In genomic region chr9:137398561-137399468, GRCh38 we compare ENCODE assay signal across 14 cellular contexts. TPM values are rescaled to one million over a fixed set of nuclear protein-coding genes. Genes with fewer than 3 reads are reported as not detected.
"Had no signal": no experiment of that assay in that cellular context is flagged by ENCODE, and none has a peak within 500 bp of the region (broad histone marks: within the 10 kb centered on the region; RNA-seq: fewer than 3 reads in every experiment).

No MANE protein-coding gene starts in this region.

- H3K27me3 ChIP-seq: ascending aorta, esophagus squamous epithelium, neutrophil, spleen had no signal

- H3K4me1 Mint-ChIP-seq: WTC11 had no signal

- H3K79me2 ChIP-seq: parathyroid adenoma had no signal

- ATAC-seq: stimulated activated memory B cell treated with anti-CD40 and anti-IgM and Interleukin-4, amounts not matched to agents 10 μg/mL and 1 μg/mL and 100 μg/mL, for 72 hours; WTC11 had no signal

- DNase-seq: activated gamma-delta T cell; cortex of kidney; effector CD4-positive, alpha-beta T cell; esophagus squamous epithelium; mammary epithelial cell; naive thymus-derived CD4-positive, alpha-beta T cell; spleen had no signal

- H3K4me1 ChIP-seq: ascending aorta, parathyroid adenoma had no signal

- H3K9me3 Mint-ChIP-seq: activated naive CD4-positive, alpha-beta T cell treated with anti-CD3 and anti-CD28 coated beads, Interleukin-2, amount 50 U/mL, for 24 hours had no signal

- H3K27ac ChIP-seq: ascending aorta, esophagus squamous epithelium, neutrophil, parathyroid adenoma, spleen had no signal

- H3K36me3 ChIP-seq: neutrophil had no signal

- H3K27me3 Mint-ChIP-seq: activated CD4-positive, alpha-beta T cell treated with anti-CD3 and anti-CD28 coated beads for 36 hours; activated naive CD4-positive, alpha-beta T cell treated with anti-CD3 and anti-CD28 coated beads, Interleukin-2, amount 50 U/mL, for 24 hours; naive thymus-derived CD4-positive, alpha-beta T cell; stimulated activated memory B cell treated with anti-CD40 and anti-IgM and Interleukin-4, amounts not matched to agents 10 μg/mL and 1 μg/mL and 100 μg/mL, for 72 hours had no signal

- H3K9me3 ChIP-seq: ascending aorta, esophagus squamous epithelium, neutrophil had no signal

- H3K4me3 ChIP-seq: ascending aorta, esophagus squamous epithelium, spleen had no signal

- H3K9ac ChIP-seq: parathyroid adenoma had no signal

- H3K4me3 Mint-ChIP-seq: activated CD4-positive, alpha-beta T cell treated with anti-CD3 and anti-CD28 coated beads for 36 hours; activated naive CD4-positive, alpha-beta T cell treated with anti-CD3 and anti-CD28 coated beads, Interleukin-2, amount 50 U/mL, for 24 hours; naive thymus-derived CD4-positive, alpha-beta T cell; stimulated activated memory B cell treated with anti-CD40 and anti-IgM and Interleukin-4, amounts not matched to agents 10 μg/mL and 1 μg/mL and 100 μg/mL, for 72 hours; WTC11 had no signal

- H3K27ac Mint-ChIP-seq: activated CD4-positive, alpha-beta T cell treated with anti-CD3 and anti-CD28 coated beads for 36 hours; activated naive CD4-positive, alpha-beta T cell treated with anti-CD3 and anti-CD28 coated beads, Interleukin-2, amount 50 U/mL, for 24 hours; stimulated activated memory B cell treated with anti-CD40 and anti-IgM and Interleukin-4, amounts not matched to agents 10 μg/mL and 1 μg/mL and 100 μg/mL, for 72 hours; WTC11 had no signal

- H2AFZ ChIP-seq: parathyroid adenoma had no signal

RNA-seq across cellular contexts. Expression of gene ENTPD8, which starts 42.3 kb away (rescaled TPM):
- total RNA-seq: activated CD4-positive, alpha-beta T cell treated with anti-CD3 and anti-CD28 coated beads for 36 hours; ascending aorta; esophagus squamous epithelium; naive thymus-derived CD4-positive, alpha-beta T cell had no signal
